In genomic region chr15:51759557-51760070, GRCh38 we compare ENCODE assay signal across 9 cellular contexts. TPM values are rescaled to one million over a fixed set of nuclear protein-coding genes. Genes with fewer than 3 reads are reported as not detected.
DNase-seq lines count a peak whose midpoint lies in the region; ATAC-seq and TF ChIP-seq lines count a peak whose summit lies in the region.
"Had no signal": no experiment of that assay in that cellular context is flagged by ENCODE, and none has a peak within 500 bp of the region (broad histone marks: within the 10 kb centered on the region; RNA-seq: fewer than 3 reads in every experiment).

No MANE protein-coding gene starts in this region.

- DNase-seq in activated T-cell treated with anti-CD3 and anti-CD28 coated beads, Interleukin-2, amount 50 U/mL, for 72 hours: peak in 1 of 2 donors; percentile 20
- no peak for DNase-seq in activated T-cell treated with anti-CD3 and anti-CD28 coated beads, Interleukin-2, amount 50 U/mL, for 24 hours
- DNase-seq in NCI-H524 (lab: John Stamatoyannopoulos, UW) (peak; percentile 85 to 96), fibroblast of the aortic adventitia (ENCODE audit: low read depth) (peak; percentile 97), transverse colon (peak; percentile 41), immature natural killer cell (no peak)
- no peak for DNase-seq in naive thymus-derived CD8-positive, alpha-beta T cell

- no peak for TF ChIP-seq EP300 in transverse colon (IDR thresholded peaks at IDR 0.05; ENCODE audit: low read depth)

- peak; percentile 21 to 44 for ATAC-seq in activated T-cell treated with anti-CD3 and anti-CD28 coated beads, Interleukin-2, amount 50 U/mL, for 72 hours (replicated peaks in 1 of 2)
- no peak for ATAC-seq in naive thymus-derived CD8-positive, alpha-beta T cell
- ATAC-seq in GM18498 (IDR thresholded peaks at IDR 0.05; ENCODE audit: unreplicated experiment): no peak
- ATAC-seq: stimulated activated memory B cell treated with anti-CD40 and anti-IgM and Interleukin-4, amounts not matched to agents 10 μg/mL and 1 μg/mL and 100 μg/mL, for 72 hours had no signal

- H3K9me3 ChIP-seq in transverse colon: no peaks in the 10 kb centered on the region

- in situ Hi-C loops in transverse colon (cut with MboI; ENCODE audit: low pct_ligation_motif_present in 1 of 4, low pct_unique_long_range_greater_than_20kb in 1 of 4, low sequenced_read_pairs in 3 of 4): loop anchor here in 1 of 4 donors (25.0 kb wide), 1 partner anchor 103 kb away; no protein-coding TSS in a partner anchor

- H3K36me3 Mint-ChIP-seq in activated T-cell treated with anti-CD3 and anti-CD28 coated beads, Interleukin-2, amount 50 U/mL, for 72 hours (ENCODE audit: insufficient read depth in 2 of 2): no peaks in the 10 kb centered on the region
- no peaks in the 10 kb centered on the region for H3K36me3 Mint-ChIP-seq in activated T-cell treated with anti-CD3 and anti-CD28 coated beads, Interleukin-2, amount 50 U/mL, for 24 hours (ENCODE audit: low read depth)
- peaks cover 0 to 4% (median 0%) of the 10 kb centered on the region in 3 donors for H3K36me3 Mint-ChIP-seq in naive thymus-derived CD8-positive, alpha-beta T cell
- peaks cover 0 to 3% (median 0%) of the 10 kb centered on the region in 3 donors for H3K36me3 Mint-ChIP-seq in immature natural killer cell

- no peaks in the 10 kb centered on the region for H3K36me3 ChIP-seq in transverse colon

- no peaks in the 10 kb centered on the region for H3K27me3 ChIP-seq in transverse colon

- TF ChIP-seq POLR2A in transverse colon (IDR thresholded peaks at IDR 0.05): no peak

- H3K4me3 ChIP-seq in fibroblast of the aortic adventitia (ENCODE audit: low read depth, low read length): no peak overlapping the region
- no peak overlapping the region for H3K4me3 ChIP-seq in transverse colon

- H3K27ac Mint-ChIP-seq in activated T-cell treated with anti-CD3 and anti-CD28 coated beads, Interleukin-2, amount 50 U/mL, for 72 hours: no peak overlapping the region
- no peak overlapping the region for H3K27ac Mint-ChIP-seq in activated T-cell treated with anti-CD3 and anti-CD28 coated beads, Interleukin-2, amount 50 U/mL, for 24 hours
- H3K27ac Mint-ChIP-seq in naive thymus-derived CD8-positive, alpha-beta T cell: no peak overlapping the region
- no peak overlapping the region for H3K27ac Mint-ChIP-seq in immature natural killer cell
- H3K27ac Mint-ChIP-seq: stimulated activated memory B cell treated with anti-CD40 and anti-IgM and Interleukin-4, amounts not matched to agents 10 μg/mL and 1 μg/mL and 100 μg/mL, for 72 hours had no signal

- H3K4me1 ChIP-seq in transverse colon: peaks cover 0 to 19% (median 7%) of the 10 kb centered on the region in 4 donors

- WGBS in transverse colon (ENCODE audit: low coverage in 1 of 2), 2 donors: 43 to 70% methylated on average over 1 to 3 of the region's 3 CpGs

- no peak overlapping the region for H3K4me3 Mint-ChIP-seq in activated T-cell treated with anti-CD3 and anti-CD28 coated beads, Interleukin-2, amount 50 U/mL, for 72 hours
- H3K4me3 Mint-ChIP-seq in activated T-cell treated with anti-CD3 and anti-CD28 coated beads, Interleukin-2, amount 50 U/mL, for 24 hours: no peak overlapping the region
- no peak overlapping the region for H3K4me3 Mint-ChIP-seq in naive thymus-derived CD8-positive, alpha-beta T cell
- no peak overlapping the region for H3K4me3 Mint-ChIP-seq in immature natural killer cell
- H3K4me3 Mint-ChIP-seq: stimulated activated memory B cell treated with anti-CD40 and anti-IgM and Interleukin-4, amounts not matched to agents 10 μg/mL and 1 μg/mL and 100 μg/mL, for 72 hours had no signal

- POLR2A ChIA-PET in naive thymus-derived CD8-positive, alpha-beta T cell (lab: Charles Lee): interaction anchor here (0.5 kb wide), 1 partner anchor 13 kb away, joined by 5 read pairs; no protein-coding TSS in a partner anchor

- intact Hi-C loops in transverse colon (cut with DNase I; ENCODE audit: low total_unique reads): no loop called here

- H3K27me3 Mint-ChIP-seq in activated T-cell treated with anti-CD3 and anti-CD28 coated beads, Interleukin-2, amount 50 U/mL, for 72 hours (ENCODE audit: low read depth): no peaks in the 10 kb centered on the region
- no peaks in the 10 kb centered on the region for H3K27me3 Mint-ChIP-seq in activated T-cell treated with anti-CD3 and anti-CD28 coated beads, Interleukin-2, amount 50 U/mL, for 24 hours
- no peaks in the 10 kb centered on the region for H3K27me3 Mint-ChIP-seq in naive thymus-derived CD8-positive, alpha-beta T cell
- H3K27me3 Mint-ChIP-seq in immature natural killer cell (ENCODE audit: low read depth in 3 of 3): peaks cover 2 to 7% (median 3%) of the 10 kb centered on the region in 3 donors
- H3K27me3 Mint-ChIP-seq: stimulated activated memory B cell treated with anti-CD40 and anti-IgM and Interleukin-4, amounts not matched to agents 10 μg/mL and 1 μg/mL and 100 μg/mL, for 72 hours had no signal

- TF ChIP-seq CTCF in fibroblast of the aortic adventitia (IDR thresholded peaks at IDR 0.05; ENCODE audit: insufficient read depth, low read length): peak; percentile 42
- TF ChIP-seq CTCF in transverse colon (IDR thresholded peaks at IDR 0.05): no peak

- H3K27ac ChIP-seq in transverse colon: peak overlapping the region; percentile 19 to 65 (median 35)

- no peaks in the 10 kb centered on the region for H3K9me3 Mint-ChIP-seq in activated T-cell treated with anti-CD3 and anti-CD28 coated beads, Interleukin-2, amount 50 U/mL, for 72 hours
- no peaks in the 10 kb centered on the region for H3K9me3 Mint-ChIP-seq in activated T-cell treated with anti-CD3 and anti-CD28 coated beads, Interleukin-2, amount 50 U/mL, for 24 hours
- H3K9me3 Mint-ChIP-seq in naive thymus-derived CD8-positive, alpha-beta T cell: no peaks in the 10 kb centered on the region
- no peaks in the 10 kb centered on the region for H3K9me3 Mint-ChIP-seq in immature natural killer cell
- H3K9me3 Mint-ChIP-seq: stimulated activated memory B cell treated with anti-CD40 and anti-IgM and Interleukin-4, amounts not matched to agents 10 μg/mL and 1 μg/mL and 100 μg/mL, for 72 hours had no signal

- H3K4me1 Mint-ChIP-seq in activated T-cell treated with anti-CD3 and anti-CD28 coated beads, Interleukin-2, amount 50 U/mL, for 72 hours (ENCODE audit: low read depth): no peaks in the 10 kb centered on the region
- peaks cover 5% of the 10 kb centered on the region for H3K4me1 Mint-ChIP-seq in activated T-cell treated with anti-CD3 and anti-CD28 coated beads, Interleukin-2, amount 50 U/mL, for 24 hours (ENCODE audit: low read depth)
- peaks cover 15 to 20% (median 15%) of the 10 kb centered on the region in 4 donors for H3K4me1 Mint-ChIP-seq in naive thymus-derived CD8-positive, alpha-beta T cell
- no peaks in the 10 kb centered on the region for H3K4me1 Mint-ChIP-seq in immature natural killer cell

RNA-seq across cellular contexts. Expression of gene TMOD2, which starts 8.2 kb away (rescaled TPM):
- total RNA-seq in activated T-cell treated with anti-CD3 and anti-CD28 coated beads, Interleukin-2, amount 50 U/mL, for 72 hours: 1 to 10 TPM; 5.1 to 7.3 TPM
- 11.2 and 18.9 TPM in 2 replicates for total RNA-seq in fibroblast of the aortic adventitia (ENCODE audit: low replicate concordance)
- 1 to 10 TPM; 1.8 to 6.8 (median 5.3) TPM for total RNA-seq in transverse colon
- total RNA-seq in naive thymus-derived CD8-positive, alpha-beta T cell: 10 to 100 TPM; 19.9 to 21.0 TPM
- 1 to 10 TPM; 2.9 to 4.4 (median 3.5) TPM for polyA plus RNA-seq in naive thymus-derived CD8-positive, alpha-beta T cell
- under 1 TPM; 0.18 to 0.27 (median 0.23) TPM for polyA plus RNA-seq in immature natural killer cell

RNA-seq across cellular contexts. Expression of gene LYSMD2, which starts 22.2 kb away (rescaled TPM):
- total RNA-seq in activated T-cell treated with anti-CD3 and anti-CD28 coated beads, Interleukin-2, amount 50 U/mL, for 72 hours: 10 to 100 TPM; 22.8 to 23.1 TPM
- total RNA-seq in fibroblast of the aortic adventitia (ENCODE audit: low replicate concordance): 3.1 and 7.6 TPM in 2 replicates
- 1 to 10 TPM; 2.2 to 9.2 (median 4.4) TPM for total RNA-seq in transverse colon
- total RNA-seq in naive thymus-derived CD8-positive, alpha-beta T cell: 10 to 100 TPM; 28.0 to 28.9 TPM
- 10 to 100 TPM; 29.6 to 53.7 (median 35.8) TPM for polyA plus RNA-seq in naive thymus-derived CD8-positive, alpha-beta T cell
- 10 to 100 TPM; 24.9 to 36.2 (median 33.6) TPM for polyA plus RNA-seq in immature natural killer cell

Comparison
In these comparisons a context has a peak if more than half of its experiments do, and no peak if none do; other contexts are left out.
1. ATAC-seq: peak in activated T-cell treated with anti-CD3 and anti-CD28 coated beads, Interleukin-2, amount 50 U/mL, for 72 hours (2 of 2); none in naive thymus-derived CD8-positive, alpha-beta T cell (0 of 2) and GM18498 (single experiment).
2. DNase-seq: peak in NCI-H524 (2 of 2), fibroblast of the aortic adventitia (single experiment) and transverse colon (single experiment); none in activated T-cell treated with anti-CD3 and anti-CD28 coated beads, Interleukin-2, amount 50 U/mL, for 24 hours (single experiment), naive thymus-derived CD8-positive, alpha-beta T cell (0 of 10) and immature natural killer cell (0 of 3).